8 cellular contexts compared by ENCODE assay signal in the genomic region with DNA sequence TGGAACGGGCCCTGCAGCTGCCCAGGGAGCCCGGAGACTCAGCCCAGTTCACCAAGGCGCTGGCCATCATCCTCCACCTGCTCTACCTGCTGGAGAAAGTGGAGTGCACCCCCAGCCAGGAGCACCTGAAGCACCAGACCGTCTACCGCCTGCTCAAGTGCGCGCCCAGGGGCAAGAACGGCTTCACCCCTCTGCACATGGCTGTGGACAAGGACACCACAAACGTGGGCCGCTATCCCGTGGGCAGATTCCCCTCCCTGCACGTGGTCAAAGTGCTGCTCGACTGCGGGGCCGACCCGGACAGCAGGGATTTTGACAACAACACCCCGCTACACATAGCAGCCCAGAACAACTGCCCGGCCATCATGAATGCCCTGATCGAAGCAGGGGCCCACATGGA. TPM values are rescaled to one million over a fixed set of nuclear protein-coding genes. Genes with fewer than 3 reads are reported as not detected.
DNase-seq lines count a peak whose midpoint lies in the region; ATAC-seq, FAIRE-seq and TF ChIP-seq lines count a peak whose summit lies in the region.
"Not testable (repeated sequence)": the region's sequence is repeated elsewhere in the genome, so short reads cannot be mapped to it uniquely, and the experiment has no call there.

No MANE protein-coding gene starts in this region.

- WGBS in K562 (ENCODE audit: insufficient coverage, low coverage, missing lambda C conversion rate): 77% methylated on average over 13 of the region's 19 CpGs
- WGBS in hepatocyte (ENCODE audit: low lambda C conversion rate, missing lambda C conversion rate): 95% methylated on average over 19 of the region's 19 CpGs

- H3K36me3 Mint-ChIP-seq in CD8-positive, alpha-beta memory T cell: peaks cover 0 to 57% (median 5%) of the 10 kb centered on the region in 3 donors
- not testable (repeated sequence) for H3K36me3 Mint-ChIP-seq in T-helper 17 cell (ENCODE audit: low read depth)
- H3K36me3 Mint-ChIP-seq in activated T-cell treated with anti-CD3 and anti-CD28 coated beads, Interleukin-2, amount 50 U/mL, for 72 hours (ENCODE audit: insufficient read depth in 2 of 2): peaks cover 2 to 12% of the 10 kb centered on the region in 2 donors
- H3K36me3 Mint-ChIP-seq in neural progenitor cell: peaks cover 11% of the 10 kb centered on the region

- H3K27me3 ChIP-seq in CD8-positive, alpha-beta memory T cell (ENCODE audit: insufficient read depth, low read length, poor library complexity, severe bottlenecking); Karpas-422 (ENCODE audit: low read length); K562 (ENCODE audit: control insufficient read depth in 2 of 2, insufficient read depth in 2 of 2, low read length in 2 of 2); hepatocyte; neural progenitor cell: not testable (repeated sequence)

- H3K4me2 ChIP-seq in Karpas-422 (ENCODE audit: low read depth, low read length, poor library complexity, severe bottlenecking); neural progenitor cell: not testable (repeated sequence)
- H3K4me2 ChIP-seq in K562 (ENCODE audit: insufficient read depth, low read length) (peak overlapping the region; percentile 88), hepatocyte (peak overlapping the region; percentile 97)

- DNase-seq in CD8-positive, alpha-beta memory T cell; Karpas-422; T-helper 17 cell; activated T-cell treated with anti-CD3 and anti-CD28 coated beads, Interleukin-2, amount 50 U/mL, for 72 hours; hepatocyte (ENCODE audit: low spot score); neural progenitor cell (ENCODE audit: low spot score); stimulated activated naive CD8-positive, alpha-beta T cell treated with anti-CD3 and anti-CD28 coated beads, Interleukin-15, amount 100 ng/mL, for 72 hours: not testable (repeated sequence)
- peak in 1 of 4 experiments; percentile 2 for DNase-seq in K562 (ENCODE audit: extremely low read depth in 1 of 4, low spot score in 3 of 4)

- peaks cover 28% of the 10 kb centered on the region for H3K4me1 ChIP-seq in CD8-positive, alpha-beta memory T cell (ENCODE audit: insufficient read depth, low read length)
- H3K4me1 ChIP-seq in Karpas-422 (ENCODE audit: low read length): peaks cover 19% of the 10 kb centered on the region
- peaks cover 14 to 52% of the 10 kb centered on the region in 2 experiments for H3K4me1 ChIP-seq in K562 (replicated peaks in 1 of 2; ENCODE audit: control insufficient read depth in 2 of 2, insufficient read depth in 2 of 2, low read length in 2 of 2)
- H3K4me1 ChIP-seq in hepatocyte (ENCODE audit: insufficient read depth); neural progenitor cell: not testable (repeated sequence)

- H3K4me3 ChIP-seq in CD8-positive, alpha-beta memory T cell (ENCODE audit: low read length); hepatocyte; neural progenitor cell: not testable (repeated sequence)
- H3K4me3 ChIP-seq in Karpas-422 (ENCODE audit: low read length) (peak overlapping the region; percentile 92; the same call in 1 of the 2 replicates), K562 (peak overlapping the region; percentile 93)

- H3K27me3 Mint-ChIP-seq in CD8-positive, alpha-beta memory T cell; T-helper 17 cell; activated T-cell treated with anti-CD3 and anti-CD28 coated beads, Interleukin-2, amount 50 U/mL, for 72 hours (ENCODE audit: low read depth); neural progenitor cell (ENCODE audit: insufficient read depth, low read depth); stimulated activated naive CD8-positive, alpha-beta T cell treated with anti-CD3 and anti-CD28 coated beads, Interleukin-15, amount 100 ng/mL, for 72 hours: not testable (repeated sequence)

- not testable (repeated sequence) for TF ChIP-seq POLR2A in K562 (conservative IDR thresholded peaks at IDR 0.05)

- in situ Hi-C loops in K562 (cut with MboI): loop anchor here (5.0 to 10.0 kb wide), 2 partner anchors 61 to 218 kb away; no protein-coding TSS in a partner anchor

- FAIRE-seq in K562 (lab: Jason Lieb, UNC): not testable (repeated sequence)

- not testable (repeated sequence) for H3K9ac ChIP-seq in Karpas-422 (ENCODE audit: low read length); neural progenitor cell
- peak overlapping the region; percentile 95 to 100; a peak in 3 of 4 replicates for H3K9ac ChIP-seq in K562 (ENCODE audit: insufficient read depth in 1 of 2, low read depth in 2 of 2, low read length in 2 of 2)

- not testable (repeated sequence) for H3K9me3 Mint-ChIP-seq in CD8-positive, alpha-beta memory T cell; activated T-cell treated with anti-CD3 and anti-CD28 coated beads, Interleukin-2, amount 50 U/mL, for 72 hours; neural progenitor cell; stimulated activated naive CD8-positive, alpha-beta T cell treated with anti-CD3 and anti-CD28 coated beads, Interleukin-15, amount 100 ng/mL, for 72 hours

- H3K9me1 ChIP-seq in K562 (ENCODE audit: control insufficient read depth, insufficient read depth, low read length): not testable (repeated sequence)

- POLR2A ChIA-PET in CD8-positive, alpha-beta memory T cell (lab: Charles Lee): interaction anchor here (3.1 kb wide), 1 partner anchor 70 kb away, joined by 24 read pairs; the partner anchor contains the start of gene DPP9
- POLR2A ChIA-PET in K562 (lab: Yijun Ruan, JAX): interaction anchor here (0.6 kb wide), 1 partner anchor 120 kb away, joined by 3 read pairs; no protein-coding TSS in a partner anchor

- CTCF ChIA-PET in CD8-positive, alpha-beta memory T cell (lab: Charles Lee): interaction anchor here (1.1 kb wide), 1 partner anchor 16 kb away, joined by 3 read pairs; no protein-coding TSS in a partner anchor
- CTCF ChIA-PET in K562 (lab: Yijun Ruan, JAX; ENCODE audit: low intra/inter-chr PET ratio): not testable (repeated sequence)

- H2AFZ ChIP-seq in Karpas-422 (ENCODE audit: low read length); K562 (ENCODE audit: low read depth, low read length); hepatocyte; neural progenitor cell (replicated peaks): not testable (repeated sequence)

- ATAC-seq in T-helper 17 cell; activated T-cell treated with anti-CD3 and anti-CD28 coated beads, Interleukin-2, amount 50 U/mL, for 72 hours (replicated peaks in 1 of 2); K562; stimulated activated naive CD8-positive, alpha-beta T cell treated with anti-CD3 and anti-CD28 coated beads, Interleukin-15, amount 100 ng/mL, for 72 hours: not testable (repeated sequence)

- BruUV-seq in K562 (replicated peaks; lab: Mats Ljungman, UMichigan): not testable (repeated sequence)

- not testable (repeated sequence) for TF ChIP-seq CTCF in K562 (IDR thresholded peaks at IDR 0.05 in 2 of 3, conservative IDR thresholded peaks at IDR 0.05 in 1 of 3; ENCODE audit: insufficient read depth in 2 of 3, low read depth in 1 of 3, low read length in 3 of 3); hepatocyte (IDR thresholded peaks at IDR 0.05; ENCODE audit: poor library complexity); neural progenitor cell (IDR thresholded peaks at IDR 0.05)

- peak overlapping the region in 5 of 8 donors; percentile 14 to 55 (median 26) for H3K27ac Mint-ChIP-seq in CD8-positive, alpha-beta memory T cell
- not testable (repeated sequence) for H3K27ac Mint-ChIP-seq in T-helper 17 cell; activated T-cell treated with anti-CD3 and anti-CD28 coated beads, Interleukin-2, amount 50 U/mL, for 72 hours; neural progenitor cell
- H3K27ac Mint-ChIP-seq in stimulated activated naive CD8-positive, alpha-beta T cell treated with anti-CD3 and anti-CD28 coated beads, Interleukin-15, amount 100 ng/mL, for 72 hours: peak overlapping the region; percentile 6 to 19

- not testable (repeated sequence) for TF ChIP-seq RAD21 in K562 (CRISPR knock-in tag; conservative IDR thresholded peaks at IDR 0.05 in 1 of 2, IDR thresholded peaks at IDR 0.05 in 1 of 2)

- H3K9me2 ChIP-seq in Karpas-422 (replicated peaks; ENCODE audit: insufficient read depth, low read length); hepatocyte (replicated peaks; ENCODE audit: insufficient read depth): not testable (repeated sequence)

- not testable (repeated sequence) for H3K36me3 ChIP-seq in CD8-positive, alpha-beta memory T cell (ENCODE audit: insufficient read depth, low read length); hepatocyte (replicated peaks; ENCODE audit: insufficient read depth, low read depth); neural progenitor cell
- H3K36me3 ChIP-seq in Karpas-422 (ENCODE audit: insufficient read depth, low read length) (peaks cover 11% of the 10 kb centered on the region), K562 (ENCODE audit: control insufficient read depth, insufficient read depth, low read length) (peaks cover 47% of the 10 kb centered on the region; the same call in 2 of the 3 replicates)

- intact Hi-C loops in K562 (cut with micrococcal nuclease): not testable (repeated sequence)

- not testable (repeated sequence) for H3K9me3 ChIP-seq in CD8-positive, alpha-beta memory T cell (ENCODE audit: low read length); Karpas-422 (ENCODE audit: low read length); T-helper 17 cell (ENCODE audit: control insufficient read depth, low read length, poor library complexity, severe bottlenecking); K562 (replicated peaks; ENCODE audit: control insufficient read depth, insufficient read depth, low read depth, low read length); hepatocyte (ENCODE audit: low read depth); neural progenitor cell (ENCODE audit: low read depth)

- H3K4me3 Mint-ChIP-seq in CD8-positive, alpha-beta memory T cell: peak overlapping the region; percentile 60 to 85 (median 77)
- H3K4me3 Mint-ChIP-seq in T-helper 17 cell (peak overlapping the region; percentile 85), neural progenitor cell (peak overlapping the region; percentile 81)
- peak overlapping the region; percentile 79 to 91 for H3K4me3 Mint-ChIP-seq in activated T-cell treated with anti-CD3 and anti-CD28 coated beads, Interleukin-2, amount 50 U/mL, for 72 hours
- H3K4me3 Mint-ChIP-seq in stimulated activated naive CD8-positive, alpha-beta T cell treated with anti-CD3 and anti-CD28 coated beads, Interleukin-15, amount 100 ng/mL, for 72 hours: peak overlapping the region; percentile 84 to 92

- peaks cover 28 to 45% (median 41%) of the 10 kb centered on the region in 3 donors for H3K4me1 Mint-ChIP-seq in CD8-positive, alpha-beta memory T cell
- peaks cover 18% of the 10 kb centered on the region for H3K4me1 Mint-ChIP-seq in T-helper 17 cell
- peaks cover 49% of the 10 kb centered on the region for H3K4me1 Mint-ChIP-seq in activated T-cell treated with anti-CD3 and anti-CD28 coated beads, Interleukin-2, amount 50 U/mL, for 72 hours (ENCODE audit: low read depth)
- peaks cover 16% of the 10 kb centered on the region for H3K4me1 Mint-ChIP-seq in neural progenitor cell
- peaks cover 50% of the 10 kb centered on the region for H3K4me1 Mint-ChIP-seq in stimulated activated naive CD8-positive, alpha-beta T cell treated with anti-CD3 and anti-CD28 coated beads, Interleukin-15, amount 100 ng/mL, for 72 hours

- H3F3A ChIP-seq in neural progenitor cell (ENCODE audit: low read depth): not testable (repeated sequence)

- H3K79me2 ChIP-seq in Karpas-422 (ENCODE audit: low read length): peaks cover 39% of the 10 kb centered on the region
- H3K79me2 ChIP-seq in K562 (ENCODE audit: control insufficient read depth, insufficient read depth, low read length): peaks cover 53% of the 10 kb centered on the region
- peaks cover 46% of the 10 kb centered on the region for H3K79me2 ChIP-seq in hepatocyte
- H3K79me2 ChIP-seq in neural progenitor cell (ENCODE audit: low read depth): peaks cover 42% of the 10 kb centered on the region

- H4K20me1 ChIP-seq in Karpas-422 (ENCODE audit: insufficient read depth, low read depth, low read length); hepatocyte (ENCODE audit: insufficient read depth, poor library complexity, severe bottlenecking); neural progenitor cell (ENCODE audit: low read depth): not testable (repeated sequence)
- peaks cover 19% of the 10 kb centered on the region for H4K20me1 ChIP-seq in K562 (replicated peaks; ENCODE audit: control insufficient read depth, insufficient read depth, low read length)

- not testable (repeated sequence) for H3K27ac ChIP-seq in CD8-positive, alpha-beta memory T cell (ENCODE audit: low read depth, low read length); Karpas-422 (ENCODE audit: low read length); K562 (ENCODE audit: extremely low read depth, low read depth, low read length); hepatocyte; neural progenitor cell

- TF ChIP-seq EP300 in K562 (IDR thresholded peaks at IDR 0.05; ENCODE audit: low read length): not testable (repeated sequence)

RNA-seq across cellular contexts. Expression of gene FEM1A, which starts 1.7 kb away (rescaled TPM):
- total RNA-seq in CD8-positive, alpha-beta memory T cell: 10 to 100 TPM; 25.5 to 26.0 TPM
- polyA plus RNA-seq in CD8-positive, alpha-beta memory T cell: 4.3 TPM
- 7.8 and 12.5 TPM in 2 replicates for total RNA-seq in Karpas-422 (2014; rRNA removed; shearing (Covaris generic); ENCODE audit: low replicate concordance)
- total RNA-seq in T-helper 17 cell: 10 to 100 TPM in 1 of 2 donors, 1 to 10 TPM in 1; 9.9 to 13.4 TPM
- total RNA-seq in activated T-cell treated with anti-CD3 and anti-CD28 coated beads, Interleukin-2, amount 50 U/mL, for 72 hours: 10 to 100 TPM in 1 of 2 donors, 1 to 10 TPM in 1; 9.8 to 11.8 TPM
- 7.0 and 21.1 TPM in 2 replicates for total RNA-seq in K562 (2011; cell fraction: chromatin; rRNA removed; ENCODE audit: low replicate concordance)
- 19.5 and 24.3 TPM in 2 replicates for total RNA-seq in K562 (2011; cell fraction: nucleolus; rRNA removed)
- 12.9 and 14.3 TPM in 2 replicates for total RNA-seq in K562 (2011; cell fraction: nucleoplasm; rRNA removed)
- total RNA-seq in K562 (2014; rRNA removed): 17.1 and 22.2 TPM in 2 replicates
- total RNA-seq in K562 (2014; rRNA removed; fragmentation: Illumina TruSeq; extraction: Trizol): 5.9 and 6.8 TPM in 2 replicates
- total RNA-seq in K562 (2015; rRNA removed; fragmentation: Illumina TruSeq; extraction: Trizol): 10.4 and 10.9 TPM in 2 replicates
- total RNA-seq in K562 (2021): 18.8 and 19.0 TPM in 2 replicates
- polyA plus RNA-seq in K562 (2011; rRNA removed): 3.9 and 5.1 TPM in 2 replicates
- 4.3 and 9.5 TPM in 2 replicates for polyA plus RNA-seq in K562 (2011; cell fraction: cytosol; rRNA removed)
- 4.8 and 7.1 TPM in 2 replicates for polyA plus RNA-seq in K562 (2011; cell fraction: nucleus; rRNA removed)
- polyA plus RNA-seq in K562 (2012): 0.79 and 0.89 TPM in 2 replicates
- polyA plus RNA-seq in K562 (2014; fragmentation: Illumina TruSeq; extraction: Trizol): 6.3 and 8.2 TPM in 2 replicates
- under 1 TPM; 0.08 to 0.11 TPM for polyA plus RNA-seq in K562 (2014; fragmentation: Nextera tagmentation; extraction: Ambion mirVana)
- polyA plus RNA-seq in K562 (2014; rRNA removed): 10.2 and 10.7 TPM in 2 replicates
- polyA minus RNA-seq in K562 (2011; rRNA and poly(A)+ RNA removed): 7.0 and 7.7 TPM in 2 replicates
- 10.6 and 11.6 TPM in 2 replicates for polyA minus RNA-seq in K562 (2011; cell fraction: cytosol; rRNA and poly(A)+ RNA removed)
- 8.9 and 11.9 TPM in 2 replicates for polyA minus RNA-seq in K562 (2011; cell fraction: nucleus; rRNA and poly(A)+ RNA removed)
- 8.3 and 9.2 TPM in 2 replicates for total RNA-seq in hepatocyte
- polyA plus RNA-seq in hepatocyte: 1.2 and 1.3 TPM in 2 replicates
- total RNA-seq in neural progenitor cell (ENCODE audit: low replicate concordance): 6.9 and 13.9 TPM in 2 replicates

RNA-seq across cellular contexts. Expression of gene TICAM1, which starts 38.2 kb away (rescaled TPM):
- total RNA-seq in CD8-positive, alpha-beta memory T cell: 10 to 100 TPM; 24.4 to 26.5 TPM
- 13.8 TPM for polyA plus RNA-seq in CD8-positive, alpha-beta memory T cell
- 2.1 and 2.7 TPM in 2 replicates for total RNA-seq in Karpas-422 (2014; rRNA removed; shearing (Covaris generic); ENCODE audit: low replicate concordance)
- total RNA-seq in T-helper 17 cell (10 to 100 TPM; 23.4 to 29.1 TPM), K562 (2014; rRNA removed) (1.5 and 2.7 TPM in 2 replicates), K562 (2014; rRNA removed; fragmentation: Illumina TruSeq; extraction: Trizol) (0.77 and 0.98 TPM in 2 replicates), K562 (2015; rRNA removed; fragmentation: Illumina TruSeq; extraction: Trizol) (2.1 and 2.8 TPM in 2 replicates), K562 (2021) (11.5 and 11.6 TPM in 2 replicates), hepatocyte (3.7 and 5.0 TPM in 2 replicates), neural progenitor cell (ENCODE audit: low replicate concordance) (0.37 TPM in 1 of 2 replicates, not detected in the other)
- 10 to 100 TPM; 18.7 to 20.5 TPM for total RNA-seq in activated T-cell treated with anti-CD3 and anti-CD28 coated beads, Interleukin-2, amount 50 U/mL, for 72 hours
- total RNA-seq in K562 (2011; cell fraction: chromatin; rRNA removed; ENCODE audit: low replicate concordance): 3.7 and 10.7 TPM in 2 replicates
- total RNA-seq in K562 (2011; cell fraction: nucleolus; rRNA removed): 4.2 and 4.7 TPM in 2 replicates
- total RNA-seq in K562 (2011; cell fraction: nucleoplasm; rRNA removed): 2.7 and 3.1 TPM in 2 replicates
- polyA plus RNA-seq in K562 (2011; rRNA removed) (0.47 and 1.2 TPM in 2 replicates), K562 (2014; fragmentation: Illumina TruSeq; extraction: Trizol) (3.1 and 7.1 TPM in 2 replicates), K562 (2014; fragmentation: Nextera tagmentation; extraction: Ambion mirVana) (under 1 TPM; 0.07 to 0.11 TPM), K562 (2014; rRNA removed) (4.7 and 5.7 TPM in 2 replicates), hepatocyte (20.5 and 21.3 TPM in 2 replicates)
- polyA plus RNA-seq in K562 (2011; cell fraction: cytosol; rRNA removed): 1.2 and 1.9 TPM in 2 replicates
- polyA plus RNA-seq in K562 (2011; cell fraction: nucleus; rRNA removed): 1.5 and 3.1 TPM in 2 replicates
- polyA plus RNA-seq in K562 (2012): 6.6 and 8.4 TPM in 2 replicates
- 0.45 and 0.60 TPM in 2 replicates for polyA minus RNA-seq in K562 (2011; rRNA and poly(A)+ RNA removed)
- 4.6 and 6.3 TPM in 2 replicates for polyA minus RNA-seq in K562 (2011; cell fraction: cytosol; rRNA and poly(A)+ RNA removed)
- 1.2 and 1.5 TPM in 2 replicates for polyA minus RNA-seq in K562 (2011; cell fraction: nucleus; rRNA and poly(A)+ RNA removed)
